ENCODE assay signal across 19 cellular contexts in the genomic region with DNA sequence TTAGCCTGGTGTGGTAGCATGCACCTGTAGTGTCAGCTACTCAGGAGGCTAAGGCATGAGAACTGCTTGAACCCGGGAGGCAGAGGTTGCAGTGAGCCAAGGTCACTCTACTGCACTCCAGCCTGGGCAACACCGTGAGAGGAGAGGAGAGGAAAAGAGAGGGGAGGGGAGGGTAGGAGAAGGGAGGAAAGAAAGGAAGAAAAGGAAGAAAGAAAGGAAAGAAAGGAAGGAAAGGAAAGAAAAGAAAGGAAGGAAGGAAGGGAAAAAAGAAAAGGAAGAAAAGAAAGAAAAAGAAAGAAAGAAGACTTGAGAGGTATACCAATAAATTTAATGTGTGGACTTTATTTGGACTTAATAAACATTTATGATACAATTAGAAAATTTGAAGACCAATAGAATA.
"Had no signal": no experiment of that assay in that cellular context is flagged by ENCODE, and none has a peak within 500 bp of the region (broad histone marks: within the 10 kb centered on the region; RNA-seq: fewer than 3 reads in every experiment).

No MANE protein-coding gene starts in this region.

- ATAC-seq: foreskin keratinocyte, gastroesophageal sphincter, heart left ventricle, left cardiac atrium, left lung, left ventricle myocardium superior, lower lobe of right lung, mucosa of descending colon had no signal

- H3K36me3 Mint-ChIP-seq: mesothelial cell of epicardium, naive B cell had no signal

- H2AFZ ChIP-seq: hepatocyte had no signal

- H3K79me2 ChIP-seq: hepatocyte had no signal

- H3K4me3 ChIP-seq: coronary artery, dorsolateral prefrontal cortex, esophagus muscularis mucosa, gastroesophageal sphincter, heart left ventricle, hepatocyte, left lung, lower lobe of right lung, mucosa of descending colon had no signal

- H3K4me1 ChIP-seq: heart left ventricle, left lung had no signal

- H3K4me2 ChIP-seq: hepatocyte had no signal

- H3K27me3 ChIP-seq: dorsolateral prefrontal cortex, esophagus muscularis mucosa, foreskin keratinocyte, gastroesophageal sphincter, heart left ventricle, hepatocyte, left lung had no signal

- H3K4me1 Mint-ChIP-seq: naive B cell had no signal

- H3K27ac Mint-ChIP-seq: mesothelial cell of epicardium, naive B cell had no signal

- H3K36me3 ChIP-seq: esophagus muscularis mucosa, gastroesophageal sphincter, heart left ventricle, left lung, lower lobe of right lung had no signal

- DNase-seq: dermis blood vessel endothelial cell; dorsolateral prefrontal cortex; effector CD4-positive, alpha-beta T cell; effector memory CD4-positive, alpha-beta T cell; foreskin keratinocyte; heart left ventricle; hypothalamus; left cardiac atrium; left lung; left ventricle myocardium superior; lower lobe of right lung; mesenchymal stem cell; mucosa of descending colon; naive B cell had no signal

- H3K9me3 Mint-ChIP-seq: mesothelial cell of epicardium, naive B cell had no signal

- H3K9me3 ChIP-seq: esophagus muscularis mucosa, gastroesophageal sphincter, heart left ventricle, left lung, lower lobe of right lung, mucosa of descending colon had no signal

- H3K4me3 Mint-ChIP-seq: mesothelial cell of epicardium, naive B cell had no signal

- H3K27ac ChIP-seq: coronary artery, dorsolateral prefrontal cortex, esophagus muscularis mucosa, foreskin keratinocyte, gastroesophageal sphincter, heart left ventricle, hepatocyte, left lung, lower lobe of right lung had no signal
